22 cellular contexts compared by ENCODE assay signal in the genomic region with DNA sequence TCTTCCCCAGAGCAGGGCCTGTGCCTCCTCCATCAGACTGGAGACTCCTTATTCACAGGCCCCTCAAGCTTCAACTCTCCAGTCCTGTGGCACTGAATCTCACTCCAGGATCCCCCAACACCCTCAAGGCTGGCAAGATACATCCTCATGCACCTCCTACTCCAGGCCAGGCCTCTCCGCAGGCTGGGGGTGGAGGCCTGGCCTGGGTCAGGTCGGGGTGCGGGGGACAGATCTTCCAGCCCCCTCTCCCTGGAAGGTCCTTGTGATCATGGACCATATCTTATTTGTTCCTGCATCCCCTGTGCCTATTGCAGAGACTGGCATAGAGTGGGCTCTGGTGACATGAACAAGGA.
DNase-seq lines count a peak whose midpoint lies in the region; TF ChIP-seq lines count a peak whose summit lies in the region.
"Had no signal": no experiment of that assay in that cellular context is flagged by ENCODE, and none has a peak within 500 bp of the region (broad histone marks: within the 10 kb centered on the region; RNA-seq: fewer than 3 reads in every experiment).

No MANE protein-coding gene starts in this region.

- H3K27ac Mint-ChIP-seq in neural progenitor cell, result peak overlapping the region; percentile 74
- H3K27ac Mint-ChIP-seq: activated B cell treated with CpG ODN at 0.5 μM for 24 hours; activated CD4-positive, alpha-beta memory T cell treated with anti-CD3 and anti-CD28 coated beads, Interleukin-2, amount 10 ng/mL, durations not matched to agents 7 days and 5 days; activated naive CD4-positive, alpha-beta T cell treated with anti-CD3 and anti-CD28 coated beads, Interleukin-2, amount 10 ng/mL, durations not matched to agents 7 days and 5 days; activated T-cell treated with anti-CD3 and anti-CD28 coated beads, Interleukin-2, amount 50 U/mL, for 24 hours had no signal

- H3K4me3 ChIP-seq in esophagus muscularis mucosa, result no peak overlapping the region
- H3K4me3 ChIP-seq in neural progenitor cell, result no peak overlapping the region
- H3K4me3 ChIP-seq in neuronal stem cell (ENCODE audit: low read length in 2 of 2), result no peak overlapping the region
- H3K4me3 ChIP-seq: ovary had no signal

- intact Hi-C loops in esophagus muscularis mucosa (cut with DNase I), result loop anchor here (2.0 kb wide), 1 partner anchor 149 kb away; no protein-coding TSS in a partner anchor

- H2BK5ac ChIP-seq in neuronal stem cell (ENCODE audit: low read length), result no peak overlapping the region

- no peaks in the 10 kb centered on the region for H3F3A ChIP-seq in neural progenitor cell (ENCODE audit: low read depth)

- H3K9ac ChIP-seq in neural progenitor cell, result no peak overlapping the region
- H3K9ac ChIP-seq in neuronal stem cell (ENCODE audit: low read depth, low read length, poor library complexity), result no peak overlapping the region
- H3K9ac ChIP-seq: KMS-11 had no signal

- H3K27ac ChIP-seq in esophagus muscularis mucosa (replicated peaks in 1 of 4) (peak overlapping the region in 2 of 4 donors; percentile 37 to 50), neural progenitor cell (no peak overlapping the region), neuronal stem cell (replicated peaks; ENCODE audit: low read length) (no peak overlapping the region)
- H3K27ac ChIP-seq: foreskin keratinocyte, KMS-11 had no signal

- 100% methylated on average over 3 of the region's 3 CpGs for WGBS in esophagus muscularis mucosa
- no CpG with 5 or more reads among the region's 3 CpGs for WGBS in neuronal stem cell (ENCODE audit: extremely low coverage in 2 of 2, insufficient read length in 2 of 2, insufficient replicate concordance in 1 of 2), 2 donors

- no peaks in the 10 kb centered on the region for H3K79me2 ChIP-seq in neural progenitor cell (ENCODE audit: low read depth)

- no peak for TF ChIP-seq CTCF in esophagus muscularis mucosa (IDR thresholded peaks at IDR 0.05)
- TF ChIP-seq CTCF in neural progenitor cell (IDR thresholded peaks at IDR 0.05), result no peak

- H3K4me2 ChIP-seq in neural progenitor cell, result no peak overlapping the region
- no peak overlapping the region for H3K4me2 ChIP-seq in neuronal stem cell (ENCODE audit: insufficient read depth, low read length, poor library complexity, severe bottlenecking)
- H3K4me2 ChIP-seq: KMS-11 had no signal

- H3K23ac ChIP-seq in neuronal stem cell (ENCODE audit: low read depth, low read length, poor library complexity), result no peak overlapping the region

- no peaks in the 10 kb centered on the region for H3K36me3 ChIP-seq in esophagus muscularis mucosa
- H3K36me3 ChIP-seq in neural progenitor cell, result no peaks in the 10 kb centered on the region
- H3K36me3 ChIP-seq in neuronal stem cell (replicated peaks in 1 of 2; ENCODE audit: control insufficient read depth in 2 of 2, insufficient read depth in 2 of 2, low read length in 2 of 2), result no peaks in the 10 kb centered on the region
- H3K36me3 ChIP-seq: ovary had no signal

- H2BK15ac ChIP-seq in neuronal stem cell (ENCODE audit: low read length), result no peak overlapping the region

- H2BK12ac ChIP-seq in neuronal stem cell (ENCODE audit: low read length), result no peak overlapping the region

- no peak overlapping the region for H3K14ac ChIP-seq in neuronal stem cell (ENCODE audit: low read length)

- H3K27me3 Mint-ChIP-seq in neural progenitor cell (ENCODE audit: insufficient read depth, low read depth), result peaks cover 10% of the 10 kb centered on the region

- H2AFZ ChIP-seq in neural progenitor cell (replicated peaks) (no peak overlapping the region), neuronal stem cell (ENCODE audit: low read length) (no peak overlapping the region)

- no peaks in the 10 kb centered on the region for H3K9me3 Mint-ChIP-seq in neural progenitor cell
- H3K9me3 Mint-ChIP-seq: activated B cell treated with CpG ODN at 0.5 μM for 24 hours; activated CD4-positive, alpha-beta memory T cell treated with anti-CD3 and anti-CD28 coated beads, Interleukin-2, amount 10 ng/mL, durations not matched to agents 7 days and 5 days; activated naive CD4-positive, alpha-beta T cell treated with anti-CD3 and anti-CD28 coated beads, Interleukin-2, amount 10 ng/mL, durations not matched to agents 7 days and 5 days; activated T-cell treated with anti-CD3 and anti-CD28 coated beads, Interleukin-2, amount 50 U/mL, for 24 hours; CD8-positive, alpha-beta memory T cell; central memory CD8-positive, alpha-beta T cell had no signal

- H2BK120ac ChIP-seq in neuronal stem cell (ENCODE audit: low read depth, low read length), result no peak overlapping the region

- H3K4ac ChIP-seq in neuronal stem cell (ENCODE audit: low read length), result no peak overlapping the region

- no peak overlapping the region for H4K8ac ChIP-seq in neuronal stem cell (ENCODE audit: low read depth, low read length)

- peak; percentile 38 for DNase-seq in activated effector memory CD4-positive, alpha-beta T cell treated with anti-CD3 and anti-CD28 coated beads, Interleukin-2, amount 50 U/mL, for 16 hours
- DNase-seq in activated effector memory CD4-positive, alpha-beta T cell treated with Interleukin-2 at 50 U/mL for 16 hours, result no peak
- DNase-seq in esophagus muscularis mucosa (ENCODE audit: extremely low spot score), result peak; percentile 72
- no peak for DNase-seq in neural progenitor cell (ENCODE audit: low spot score)
- DNase-seq in ureter (ENCODE audit: low spot score), result peak; percentile 36
- no peak for DNase-seq in neuronal stem cell (ENCODE audit: low spot score)
- no peak for DNase-seq in ecto neural progenitor cell (ENCODE audit: low spot score)
- DNase-seq in iPS-NIHi7 (ENCODE audit: extremely low spot score), result no peak
- DNase-seq: activated B cell treated with CpG ODN at 0.5 μM for 24 hours; activated CD4-positive, alpha-beta memory T cell treated with anti-CD3 and anti-CD28 coated beads, Interleukin-2, amount 10 ng/mL, durations not matched to agents 7 days and 5 days; activated naive CD4-positive, alpha-beta T cell treated with anti-CD3 and anti-CD28 coated beads, Interleukin-2, amount 10 ng/mL, durations not matched to agents 7 days and 5 days; activated T-cell treated with anti-CD3 and anti-CD28 coated beads, Interleukin-2, amount 50 U/mL, for 24 hours; CD8-positive, alpha-beta memory T cell; foreskin keratinocyte; GF-D8; NCI-H146; NCI-H2171 treated with DMSO at 0.1 percent for 48 hours; NCI-H526 treated with DMSO at 0.1 percent for 48 hours; T1000 had no signal

- no peak for TF ChIP-seq POLR2A in esophagus muscularis mucosa (IDR thresholded peaks at IDR 0.05; ENCODE audit: low read depth)

- H4K91ac ChIP-seq in neuronal stem cell (ENCODE audit: low read depth, low read length, poor library complexity), result no peak overlapping the region

- H3K9me3 ChIP-seq in esophagus muscularis mucosa (no peaks in the 10 kb centered on the region), neural progenitor cell (ENCODE audit: low read depth) (no peaks in the 10 kb centered on the region), neuronal stem cell (replicated peaks in 1 of 2; ENCODE audit: control insufficient read depth in 2 of 2, insufficient read depth in 1 of 2, low read depth in 1 of 2, low read length in 2 of 2) (no peaks in the 10 kb centered on the region)
- H3K9me3 ChIP-seq: ovary had no signal

- peaks cover 19% of the 10 kb centered on the region for H3K4me1 Mint-ChIP-seq in neural progenitor cell

- H3K4me3 Mint-ChIP-seq in neural progenitor cell, result no peak overlapping the region
- H3K4me3 Mint-ChIP-seq: activated B cell treated with CpG ODN at 0.5 μM for 24 hours; activated CD4-positive, alpha-beta memory T cell treated with anti-CD3 and anti-CD28 coated beads, Interleukin-2, amount 10 ng/mL, durations not matched to agents 7 days and 5 days; activated naive CD4-positive, alpha-beta T cell treated with anti-CD3 and anti-CD28 coated beads, Interleukin-2, amount 10 ng/mL, durations not matched to agents 7 days and 5 days; activated T-cell treated with anti-CD3 and anti-CD28 coated beads, Interleukin-2, amount 50 U/mL, for 24 hours; CD8-positive, alpha-beta memory T cell; central memory CD8-positive, alpha-beta T cell had no signal

- no peak overlapping the region for H2AK5ac ChIP-seq in neuronal stem cell (ENCODE audit: low read depth, low read length)

- H3K27me3 ChIP-seq in esophagus muscularis mucosa (no peaks in the 10 kb centered on the region), neural progenitor cell (peaks cover 26% of the 10 kb centered on the region), neuronal stem cell (ENCODE audit: control insufficient read depth in 3 of 3, insufficient read depth in 3 of 3, low read depth in 1 of 3, low read length in 3 of 3) (peaks cover 0 to 15% (median 7%) of the 10 kb centered on the region in 3 experiments)
- H3K27me3 ChIP-seq: ovary had no signal

- no peak for TF ChIP-seq EP300 in esophagus muscularis mucosa (IDR thresholded peaks at IDR 0.05)

- no peaks in the 10 kb centered on the region for H3K36me3 Mint-ChIP-seq in neural progenitor cell
- H3K36me3 Mint-ChIP-seq: activated naive CD4-positive, alpha-beta T cell treated with anti-CD3 and anti-CD28 coated beads, Interleukin-2, amount 10 ng/mL, durations not matched to agents 7 days and 5 days; CD8-positive, alpha-beta memory T cell had no signal

- no peaks in the 10 kb centered on the region for H4K20me1 ChIP-seq in neural progenitor cell (ENCODE audit: low read depth)

- H3K4me1 ChIP-seq in esophagus muscularis mucosa, result peaks cover 23 to 41% (median 27%) of the 10 kb centered on the region in 4 donors
- H3K4me1 ChIP-seq in neural progenitor cell, result no peaks in the 10 kb centered on the region
- H3K4me1 ChIP-seq in neuronal stem cell (ENCODE audit: control insufficient read depth in 2 of 2, insufficient read depth in 1 of 2, low read depth in 1 of 2, low read length in 2 of 2), result peaks cover 0 to 4% of the 10 kb centered on the region in 2 donors
- H3K4me1 ChIP-seq: foreskin keratinocyte had no signal

- no peaks in the 10 kb centered on the region for H3K79me1 ChIP-seq in neuronal stem cell (ENCODE audit: low read depth, low read length)

- H3K18ac ChIP-seq in neuronal stem cell (ENCODE audit: low read length), result no peak overlapping the region

Comparison
In these comparisons a context has a peak if more than half of its experiments do, and no peak if none do; other contexts are left out.
1. DNase-seq: peak in activated effector memory CD4-positive, alpha-beta T cell treated with anti-CD3 and anti-CD28 coated beads, Interleukin-2, amount 50 U/mL, for 16 hours (single experiment), esophagus muscularis mucosa (single experiment) and ureter (single experiment); none in activated effector memory CD4-positive, alpha-beta T cell treated with Interleukin-2 at 50 U/mL for 16 hours (single experiment), neural progenitor cell (single experiment), neuronal stem cell (single experiment), ecto neural progenitor cell (single experiment) and iPS-NIHi7 (single experiment).